In genomic region chr1:243499711-243500110, GRCh38 we compare ENCODE assay signal across 1 cellular context.
TF ChIP-seq lines count a peak whose summit lies in the region.

No MANE protein-coding gene starts in this region.

TF ChIP-seq in IMR-90, 13 proteins besides CTCF, POLR2A, EP300 and RAD21 (continued from another document):
- TF ChIP-seq BHLHE40 (IDR thresholded peaks at IDR 0.05; ENCODE audit: low read depth, low read length) (no peak), MAFK (IDR thresholded peaks at IDR 0.05; ENCODE audit: low read depth, low read length) (no peak), MXI1 (IDR thresholded peaks at IDR 0.05; ENCODE audit: borderline replicate concordance, low read depth, low read length) (no peak), CEBPB (IDR thresholded peaks at IDR 0.05; ENCODE audit: low read depth, low read length) (no peak)
